Comparison of ENCODE assay signal across 22 cellular contexts in genomic region chr2:125559186-125559585, GRCh38.
DNase-seq lines count a peak whose midpoint lies in the region; ATAC-seq and TF ChIP-seq lines count a peak whose summit lies in the region.
"Had no signal": no experiment of that assay in that cellular context is flagged by ENCODE, and none has a peak within 500 bp of the region (broad histone marks: within the 10 kb centered on the region; RNA-seq: fewer than 3 reads in every experiment).

No MANE protein-coding gene starts in this region.

- no peaks in the 10 kb centered on the region for H3K36me3 Mint-ChIP-seq in H9 (ENCODE audit: insufficient read depth in 1 of 3, low read depth in 3 of 3)

- H3K23me2 ChIP-seq in H9 (ENCODE audit: insufficient read length, low read depth, low read length, poor library complexity, severe bottlenecking): no peaks in the 10 kb centered on the region

- H3K18ac ChIP-seq in H9 (ENCODE audit: insufficient read length, low read depth, low read length): no peak overlapping the region

- WGBS in thyroid gland, 2 donors: 72 to 84% methylated on average over 3 of the region's 3 CpGs
- no CpG with 5 or more reads among the region's 3 CpGs for WGBS in H9 (ENCODE audit: extremely low coverage, insufficient read length, low lambda C conversion rate)

- H3K27ac Mint-ChIP-seq in H9: no peak overlapping the region
- H3K27ac Mint-ChIP-seq: CD4-positive, alpha-beta T cell had no signal

- peaks cover under 1% of the 10 kb centered on the region in 2 experiments; a peak in 2 of 4 replicates for H3K4me1 Mint-ChIP-seq in H9

- H3T11ph ChIP-seq in H9 (ENCODE audit: low read length): no peak overlapping the region

- TF ChIP-seq POLR2A in thyroid gland (IDR thresholded peaks at IDR 0.05) (no peak), Peyer's patch (IDR thresholded peaks at IDR 0.05) (no peak)

- H3K79me2 ChIP-seq in H9 (ENCODE audit: insufficient read depth, low read length): no peaks in the 10 kb centered on the region

- no peak overlapping the region for H4K8ac ChIP-seq in H9 (replicated peaks; ENCODE audit: insufficient read length, low read depth, low read length)

- H3K23ac ChIP-seq in H9 (ENCODE audit: insufficient read length, low read depth, low read length): no peak overlapping the region

- H3K27me3 Mint-ChIP-seq in H9 (ENCODE audit: low read depth): no peaks in the 10 kb centered on the region
- H3K27me3 Mint-ChIP-seq: CD4-positive, alpha-beta T cell had no signal

- H3K56ac ChIP-seq in H9 (ENCODE audit: insufficient read length, low read depth, low read length): no peak overlapping the region

- H3K9me3 ChIP-seq in thyroid gland (no peaks in the 10 kb centered on the region), H9 (ENCODE audit: control insufficient read depth, low read depth, low read length) (no peaks in the 10 kb centered on the region), Peyer's patch (peaks cover 0 to 3% (median 0%) of the 10 kb centered on the region in 4 donors)
- H3K9me3 ChIP-seq: BLaER1 treated with 17β-estradiol and CSF1 and Interleukin-3, amounts not matched to agents 10 nM and 100 nM had no signal

- H3K14ac ChIP-seq in H9 (ENCODE audit: insufficient read depth, low read length): no peak overlapping the region

- H3K4ac ChIP-seq in H9 (ENCODE audit: low read depth, low read length): no peak overlapping the region

- H3K79me1 ChIP-seq in H9 (ENCODE audit: insufficient read depth, low read depth, low read length, poor library complexity, severe bottlenecking): no peaks in the 10 kb centered on the region

- no peak overlapping the region for H2AFZ ChIP-seq in H9 (ENCODE audit: low read length)

- intact Hi-C loops in thyroid gland (cut with DNase I): no loop called here

- H2AK5ac ChIP-seq in H9 (ENCODE audit: insufficient read length, low read length): no peak overlapping the region

- ATAC-seq in GM18867 (IDR thresholded peaks at IDR 0.05; ENCODE audit: unreplicated experiment): peak; percentile 92
- ATAC-seq in HG03432 (IDR thresholded peaks at IDR 0.05; ENCODE audit: unreplicated experiment): peak; percentile 63
- no peak for ATAC-seq in esophagus mucosa
- ATAC-seq: Panc1 had no signal

- H3K9me3 Mint-ChIP-seq in H9: no peaks in the 10 kb centered on the region; a peak in 1 of 5 replicates

- no peak overlapping the region for H3K9ac ChIP-seq in H9 (ENCODE audit: extremely low read depth, insufficient read length, low read length)
- H3K9ac ChIP-seq: BLaER1 treated with 17β-estradiol and CSF1 and Interleukin-3, amounts not matched to agents 10 nM and 100 nM had no signal

- H2BK20ac ChIP-seq in H9 (ENCODE audit: low read depth, low read length, poor library complexity, severe bottlenecking): no peak overlapping the region

- no peak overlapping the region for H4K5ac ChIP-seq in H9 (ENCODE audit: insufficient read length, low read depth, low read length)

- H3K4me3 ChIP-seq in GM12865 (ENCODE audit: low read depth, low read length) (no peak overlapping the region), thyroid gland (replicated peaks in 1 of 3) (no peak overlapping the region), Peyer's patch (no peak overlapping the region)
- H3K4me3 ChIP-seq: BLaER1 treated with 17β-estradiol and CSF1 and Interleukin-3, amounts not matched to agents 10 nM and 100 nM; SK-N-MC had no signal

- H3K27me3 ChIP-seq in thyroid gland (no peaks in the 10 kb centered on the region), H9 (ENCODE audit: insufficient read depth, low read length) (no peaks in the 10 kb centered on the region), Peyer's patch (no peaks in the 10 kb centered on the region)
- H3K27me3 ChIP-seq: BLaER1 treated with 17β-estradiol and CSF1 and Interleukin-3, amounts not matched to agents 10 nM and 100 nM had no signal

- H3K36me3 ChIP-seq in thyroid gland (no peaks in the 10 kb centered on the region), Peyer's patch (no peaks in the 10 kb centered on the region)
- H3K36me3 ChIP-seq: BLaER1 treated with 17β-estradiol and CSF1 and Interleukin-3, amounts not matched to agents 10 nM and 100 nM had no signal

- H2BK15ac ChIP-seq in H9 (ENCODE audit: low read depth, low read length): no peak overlapping the region

- TF ChIP-seq CTCF in GM12865 (IDR thresholded peaks at IDR 0.05; ENCODE audit: insufficient read depth, low read depth, low read length, missing control alignments) (no peak), thyroid gland (IDR thresholded peaks at IDR 0.05) (no peak), H9 (conservative IDR thresholded peaks at IDR 0.05) (no peak), Peyer's patch (IDR thresholded peaks at IDR 0.05) (no peak)

- H3K27ac ChIP-seq in thyroid gland (no peak overlapping the region), H9 (ENCODE audit: insufficient read length, low read depth, low read length) (no peak overlapping the region), Peyer's patch (no peak overlapping the region)
- H3K27ac ChIP-seq: BLaER1 treated with 17β-estradiol and CSF1 and Interleukin-3, amounts not matched to agents 10 nM and 100 nM; SK-N-MC had no signal

- peak; percentile 64 for DNase-seq in GM12865 (ENCODE audit: low read depth)
- no peak for DNase-seq in thyroid gland
- DNase-seq in H9: no peak
- no peak for DNase-seq in Peyer's patch
- DNase-seq: AML-193; CD4-positive, alpha-beta T cell; IMR-90; KG1; NCI-H1048; NCI-H1417; NCI-H1694; NCI-H2029 treated with DMSO at 0.1 percent for 48 hours; NCI-H446 treated with DMSO at 0.1 percent for 48 hours; NCI-H526 treated with DMSO at 0.1 percent for 48 hours; SIG-M5; T-helper 9 cell had no signal

- H3K4me1 ChIP-seq in thyroid gland (no peaks in the 10 kb centered on the region), H9 (ENCODE audit: insufficient read depth, low read length) (no peaks in the 10 kb centered on the region), Peyer's patch (peaks cover 0 to 6% (median 0%) of the 10 kb centered on the region in 4 donors)

- no peaks in the 10 kb centered on the region for H4K20me1 ChIP-seq in H9 (ENCODE audit: control insufficient read depth, insufficient read depth, insufficient read length)
- H4K20me1 ChIP-seq: BLaER1 treated with 17β-estradiol and CSF1 and Interleukin-3, amounts not matched to agents 10 nM and 100 nM had no signal

- no peak overlapping the region for H2BK5ac ChIP-seq in H9 (ENCODE audit: insufficient read length, low read length)

- no peak overlapping the region for H4K91ac ChIP-seq in H9 (ENCODE audit: insufficient read length, low read depth, low read length)

- H3K4me3 Mint-ChIP-seq in H9: no peak overlapping the region
- H3K4me3 Mint-ChIP-seq: CD4-positive, alpha-beta T cell had no signal

- no peak overlapping the region for H2BK120ac ChIP-seq in H9 (ENCODE audit: low read depth, low read length, poor library complexity, severe bottlenecking)

- no peak overlapping the region for H3K4me2 ChIP-seq in H9 (ENCODE audit: insufficient read depth, insufficient read length, low read length)
- H3K4me2 ChIP-seq: BLaER1 treated with 17β-estradiol and CSF1 and Interleukin-3, amounts not matched to agents 10 nM and 100 nM had no signal

- no peak overlapping the region for H2BK12ac ChIP-seq in H9 (ENCODE audit: insufficient read length, low read depth, low read length)
